Comparison of ENCODE assay signal across 11 cellular contexts in genomic region chr11:130601141-130601540, GRCh38.
DNase-seq lines count a peak whose midpoint lies in the region; TF ChIP-seq lines count a peak whose summit lies in the region.
"Had no signal": no experiment of that assay in that cellular context is flagged by ENCODE, and none has a peak within 500 bp of the region (broad histone marks: within the 10 kb centered on the region; RNA-seq: fewer than 3 reads in every experiment).

No MANE protein-coding gene starts in this region.

- CTCF ChIA-PET in HEK293 (lab: Yijun Ruan, JAX), result no interaction called here
- CTCF ChIA-PET in Calu3 (lab: Charles Lee), result no interaction called here

- no peaks in the 10 kb centered on the region for H3K9me3 Mint-ChIP-seq in Calu3 (ENCODE audit: low read depth, unreplicated experiment)
- H3K9me3 Mint-ChIP-seq: activated CD4-positive, alpha-beta T cell treated with anti-CD3 and anti-CD28 coated beads, Interleukin-2, amount 10 ng/mL, durations not matched to agents 24 days and 14 days; central memory CD8-positive, alpha-beta T cell had no signal

- intact Hi-C loops in Calu3 (cut with micrococcal nuclease; ENCODE audit: unreplicated experiment), result no loop called here

- H3K36me3 Mint-ChIP-seq in Calu3 (ENCODE audit: insufficient read depth, unreplicated experiment), result no peaks in the 10 kb centered on the region

- no peaks in the 10 kb centered on the region for H3K36me3 ChIP-seq in HEK293 (ENCODE audit: control insufficient read depth in 2 of 2, insufficient read depth in 1 of 2, low read length in 2 of 2)

- TF ChIP-seq CTCF in HEK293 (tag by site-specific recombination; IDR thresholded peaks at IDR 0.05) (no peak), cardiac fibroblast (IDR thresholded peaks at IDR 0.05; ENCODE audit: low read depth, low read length) (no peak), Calu3 (IDR thresholded peaks at IDR 0.05; ENCODE audit: unreplicated experiment) (no peak)

- no TSS peak for BruUV-seq in Calu3 (replicated peaks; lab: Mats Ljungman, UMichigan)

- POLR2A ChIA-PET in HEK293 (lab: Yijun Ruan, JAX), result interaction anchor here (0.7 kb wide), 1 partner anchor 170 kb away, joined by 3 read pairs; no protein-coding TSS in a partner anchor

- H3K9me3 ChIP-seq in HEK293 (ENCODE audit: control insufficient read depth, insufficient read depth, low read depth, low read length), result no peaks in the 10 kb centered on the region

- H3K27me3 Mint-ChIP-seq in Calu3 (ENCODE audit: unreplicated experiment), result no peaks in the 10 kb centered on the region
- H3K27me3 Mint-ChIP-seq: activated CD4-positive, alpha-beta T cell treated with anti-CD3 and anti-CD28 coated beads, Interleukin-2, amount 10 ng/mL, durations not matched to agents 24 days and 14 days had no signal

- no peak overlapping the region for H3K4me3 ChIP-seq in HEK293 (ENCODE audit: low read depth, low read length)
- no peak overlapping the region for H3K4me3 ChIP-seq in cardiac fibroblast (replicated peaks in 1 of 2; ENCODE audit: low read depth in 2 of 2, low read length in 2 of 2)

- no peak overlapping the region for H3K27ac Mint-ChIP-seq in Calu3 (ENCODE audit: unreplicated experiment)
- H3K27ac Mint-ChIP-seq: activated CD4-positive, alpha-beta T cell treated with anti-CD3 and anti-CD28 coated beads, Interleukin-2, amount 10 ng/mL, durations not matched to agents 24 days and 14 days had no signal

- H3K4me1 ChIP-seq in HEK293 (ENCODE audit: control insufficient read depth, insufficient read depth, low read length), result no peaks in the 10 kb centered on the region; the same call in 1 of the 2 replicates

- no peak overlapping the region for H3K4me3 Mint-ChIP-seq in Calu3 (ENCODE audit: low read depth, unreplicated experiment)
- H3K4me3 Mint-ChIP-seq: activated CD4-positive, alpha-beta T cell treated with anti-CD3 and anti-CD28 coated beads, Interleukin-2, amount 10 ng/mL, durations not matched to agents 24 days and 14 days; central memory CD8-positive, alpha-beta T cell had no signal

- peak; percentile 55 to 93 for DNase-seq in cardiac fibroblast (ENCODE audit: low read depth in 2 of 2)
- DNase-seq in left kidney (ENCODE audit: low read depth, low spot score), result peak; percentile 86
- DNase-seq in superior temporal gyrus (ENCODE audit: extremely low spot score), result peak; percentile 29
- DNase-seq in Calu3, result no peak
- no peak for DNase-seq in NOMO-1 treated with DMSO at 0.1 percent for 48 hours (lab: John Stamatoyannopoulos, UW; ENCODE audit: unreplicated experiment)
- DNase-seq in T-helper 1 cell, result no peak
- no peak for DNase-seq in NCI-H1092 (lab: John Stamatoyannopoulos, UW)
- DNase-seq: activated CD4-positive, alpha-beta T cell treated with anti-CD3 and anti-CD28 coated beads, Interleukin-2, amount 10 ng/mL, durations not matched to agents 24 days and 14 days; NCI-H526 treated with DMSO at 0.1 percent for 48 hours had no signal

- no peaks in the 10 kb centered on the region for H3K4me1 Mint-ChIP-seq in Calu3 (ENCODE audit: low read depth, unreplicated experiment)
- H3K4me1 Mint-ChIP-seq: activated CD4-positive, alpha-beta T cell treated with anti-CD3 and anti-CD28 coated beads, Interleukin-2, amount 10 ng/mL, durations not matched to agents 24 days and 14 days; central memory CD8-positive, alpha-beta T cell had no signal

- H3K27ac ChIP-seq in HEK293 (ENCODE audit: extremely low read depth, low read depth, low read length), result no peak overlapping the region; the same call in 1 of the 2 replicates

TF ChIP-seq in HEK293, 187 proteins besides CTCF, POLR2A, EP300 and RAD21 (continues in another document):
- TF ChIP-seq ZNF629 (tag by site-specific recombination; IDR thresholded peaks at IDR 0.05) (peak; percentile 65), IKZF3 (tag by site-specific recombination; IDR thresholded peaks at IDR 0.05) (no peak), GLIS1 (tag by site-specific recombination; IDR thresholded peaks at IDR 0.05) (peak; percentile 84), ZNF214 (tag by site-specific recombination; IDR thresholded peaks at IDR 0.05; ENCODE audit: borderline replicate concordance) (no peak), ZNF132 (tag by site-specific recombination; IDR thresholded peaks at IDR 0.05; ENCODE audit: borderline replicate concordance) (no peak), ZNF792 (tag by site-specific recombination; IDR thresholded peaks at IDR 0.05) (no peak), ZIC2 (tag by site-specific recombination; IDR thresholded peaks at IDR 0.05) (peak; percentile 93), ZNF48 (tag by site-specific recombination; IDR thresholded peaks at IDR 0.05) (no peak), ZNF133 (tag by site-specific recombination; IDR thresholded peaks at IDR 0.05) (no peak), ZNF571 (tag by site-specific recombination; IDR thresholded peaks at IDR 0.05) (no peak), REST (tag by site-specific recombination; IDR thresholded peaks at IDR 0.05) (no peak), ZNF341 (tag by site-specific recombination; IDR thresholded peaks at IDR 0.05; ENCODE audit: low read depth) (peak; percentile 73), ZNF658 (tag by site-specific recombination; IDR thresholded peaks at IDR 0.05) (no peak), ZNF501 (tag by site-specific recombination; IDR thresholded peaks at IDR 0.05) (no peak), RBAK (tag by site-specific recombination; IDR thresholded peaks at IDR 0.05) (no peak), KLF17 (tag by site-specific recombination; IDR thresholded peaks at IDR 0.05) (no peak), ZNF521 (tag by site-specific recombination; IDR thresholded peaks at IDR 0.05) (no peak), SCRT1 (tag by site-specific recombination; IDR thresholded peaks at IDR 0.05; ENCODE audit: borderline replicate concordance) (no peak), HOXD13 (CRISPR knock-in tag; IDR thresholded peaks at IDR 0.05; ENCODE audit: borderline replicate concordance) (no peak), MZF1 (tag by site-specific recombination; IDR thresholded peaks at IDR 0.05; ENCODE audit: borderline replicate concordance) (no peak), ZNF138 (tag by site-specific recombination; IDR thresholded peaks at IDR 0.05; ENCODE audit: borderline replicate concordance) (no peak), ZNF510 (tag by site-specific recombination; IDR thresholded peaks at IDR 0.05; ENCODE audit: insufficient replicate concordance) (no peak), ZNF37A (tag by site-specific recombination; IDR thresholded peaks at IDR 0.05) (no peak), ZNF302 (tag by site-specific recombination; IDR thresholded peaks at IDR 0.05; ENCODE audit: low read depth) (no peak), ZNF391 (tag by site-specific recombination; IDR thresholded peaks at IDR 0.05; ENCODE audit: borderline replicate concordance, low read depth) (no peak), ZBTB17 (tag by site-specific recombination; IDR thresholded peaks at IDR 0.05) (no peak), SP2 (tag by site-specific recombination; IDR thresholded peaks at IDR 0.05) (no peak)
- TF ChIP-seq, protein P1, sequence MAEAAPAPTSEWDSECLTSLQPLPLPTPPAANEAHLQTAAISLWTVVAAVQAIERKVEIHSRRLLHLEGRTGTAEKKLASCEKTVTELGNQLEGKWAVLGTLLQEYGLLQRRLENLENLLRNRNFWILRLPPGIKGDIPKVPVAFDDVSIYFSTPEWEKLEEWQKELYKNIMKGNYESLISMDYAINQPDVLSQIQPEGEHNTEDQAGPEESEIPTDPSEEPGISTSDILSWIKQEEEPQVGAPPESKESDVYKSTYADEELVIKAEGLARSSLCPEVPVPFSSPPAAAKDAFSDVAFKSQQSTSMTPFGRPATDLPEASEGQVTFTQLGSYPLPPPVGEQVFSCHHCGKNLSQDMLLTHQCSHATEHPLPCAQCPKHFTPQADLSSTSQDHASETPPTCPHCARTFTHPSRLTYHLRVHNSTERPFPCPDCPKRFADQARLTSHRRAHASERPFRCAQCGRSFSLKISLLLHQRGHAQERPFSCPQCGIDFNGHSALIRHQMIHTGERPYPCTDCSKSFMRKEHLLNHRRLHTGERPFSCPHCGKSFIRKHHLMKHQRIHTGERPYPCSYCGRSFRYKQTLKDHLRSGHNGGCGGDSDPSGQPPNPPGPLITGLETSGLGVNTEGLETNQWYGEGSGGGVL (tag by site-specific recombination; IDR thresholded peaks at IDR 0.05), result no peak

Comparison
In these comparisons a context has a peak if more than half of its experiments do, and no peak if none do; other contexts are left out.
1. DNase-seq: peak in cardiac fibroblast (2 of 2), left kidney (single experiment) and superior temporal gyrus (single experiment); none in Calu3 (single experiment), NOMO-1 treated with DMSO at 0.1 percent for 48 hours (single experiment), T-helper 1 cell (0 of 5) and NCI-H1092 (single experiment).